10 cellular contexts compared by ENCODE assay signal in the genomic region with DNA sequence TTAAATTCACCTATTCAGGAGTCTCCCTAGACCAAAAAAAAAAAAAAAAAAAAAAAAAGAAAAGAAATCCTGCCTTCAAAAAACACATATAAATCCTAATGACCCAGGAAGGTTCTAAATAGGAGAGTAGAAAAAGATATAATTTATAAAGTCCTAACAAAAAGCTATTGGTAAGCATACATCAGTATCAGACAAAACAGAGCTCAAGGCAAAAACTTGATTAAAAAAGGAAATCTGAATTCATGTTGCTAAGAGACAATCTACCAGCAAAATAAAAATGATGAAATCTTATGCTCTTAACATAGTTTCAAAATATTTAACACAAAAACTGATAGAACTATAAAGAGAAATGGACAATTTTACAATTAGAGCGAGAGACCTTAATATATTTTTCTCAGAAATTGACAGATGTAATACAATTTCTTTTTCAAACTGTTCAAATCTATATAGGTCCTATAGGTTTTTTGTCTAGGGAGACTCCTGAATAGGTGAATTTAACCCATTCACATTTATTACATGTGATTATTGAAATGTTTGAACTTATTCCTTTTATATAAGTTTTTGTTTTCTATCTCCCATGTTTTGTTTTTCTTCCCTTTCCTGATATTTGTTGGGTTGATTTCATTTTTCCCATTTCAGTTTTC.
"Had no signal": no experiment of that assay in that cellular context is flagged by ENCODE, and none has a peak within 500 bp of the region (broad histone marks: within the 10 kb centered on the region; RNA-seq: fewer than 3 reads in every experiment).

No MANE protein-coding gene starts in this region.

- H3K36me3 ChIP-seq: HAP-1 had no signal

- H3K4me3 ChIP-seq: GM23248, HAP-1 had no signal

- DNase-seq: GM23248, GOT3, H7, IMR-90, Karpas-422, KBM-7 had no signal

- H3K9ac ChIP-seq: GM23248, KMS-11 had no signal

- H3K4me1 ChIP-seq: HAP-1 had no signal

- ATAC-seq: HCT116 had no signal

- H3K27ac ChIP-seq: GM23248, KMS-11 had no signal

- FAIRE-seq: HTR-8/SVneo had no signal
